Comparison of ENCODE assay signal across 26 cellular contexts in genomic region chr16:27698746-27699145, GRCh38.
"Had no signal": no experiment of that assay in that cellular context is flagged by ENCODE, and none has a peak within 500 bp of the region (broad histone marks: within the 10 kb centered on the region; RNA-seq: fewer than 3 reads in every experiment).

No MANE protein-coding gene starts in this region.

- H3K4me1 ChIP-seq: lower lobe of right lung, parathyroid adenoma, right lobe of liver, vagina had no signal

- H3K4me3 ChIP-seq: heart right ventricle, hepatocyte, lower lobe of right lung, neural progenitor cell, right atrium auricular region, right lobe of liver, smooth muscle cell, tibial nerve, vagina had no signal

- H3K9me3 Mint-ChIP-seq: natural killer cell; nephron progenitor cell; neural progenitor cell; stimulated activated naive CD8-positive, alpha-beta T cell treated with anti-CD3 and anti-CD28 coated beads, Interleukin-15, Interleukin-2, amounts not matched to agents 100 ng/mL and 50 ng/mL, for 24 hours; type B pancreatic cell had no signal

- H3K36me3 Mint-ChIP-seq: natural killer cell had no signal

- H3K9me3 ChIP-seq: lower lobe of right lung, neutrophil, right atrium auricular region, right lobe of liver, tibial nerve, vagina had no signal

- H3K27ac ChIP-seq: heart right ventricle, hepatocyte, lower lobe of right lung, neural progenitor cell, neutrophil, parathyroid adenoma, right atrium auricular region, right lobe of liver, tibial nerve, vagina had no signal

- H3K27me3 Mint-ChIP-seq: naive B cell; progenitor cell of endocrine pancreas; stimulated activated naive CD8-positive, alpha-beta T cell treated with anti-CD3 and anti-CD28 coated beads, Interleukin-15, Interleukin-2, amounts not matched to agents 100 ng/mL and 50 ng/mL, for 24 hours; type B pancreatic cell had no signal

- H3K9ac ChIP-seq: neural progenitor cell, parathyroid adenoma had no signal

- H3K27me3 ChIP-seq: heart right ventricle, hepatocyte, neural progenitor cell, neutrophil, right atrium auricular region, right lobe of liver, tibial nerve, vagina had no signal

- DNase-seq: heart right ventricle; kidney glomerular epithelial cell; left cardiac atrium; lower lobe of right lung; mammary epithelial cell; mesenchymal stem cell; naive B cell; natural killer cell; occipital lobe; right lobe of liver; stimulated activated CD4-positive, alpha-beta T cell treated with anti-CD3 and anti-CD28 coated beads, Interleukin-12 subunit alpha, Interleukin-12 subunit beta, amount 100 ng/mL, for 4 hours; stimulated activated CD4-positive, alpha-beta T cell treated with anti-CD3 and anti-CD28 coated beads, Interleukin-4, amount 100 ng/mL, for 1 hour; stimulated activated naive CD4-positive, alpha-beta T cell had no signal

- H3K27ac Mint-ChIP-seq: mesothelial cell of epicardium; natural killer cell; nephron progenitor cell; neural progenitor cell; progenitor cell of endocrine pancreas; stimulated activated naive CD8-positive, alpha-beta T cell treated with anti-CD3 and anti-CD28 coated beads, Interleukin-15, Interleukin-2, amounts not matched to agents 100 ng/mL and 50 ng/mL, for 24 hours; type B pancreatic cell had no signal

- H3K4me1 Mint-ChIP-seq: naive B cell, natural killer cell had no signal

- H3K4me3 Mint-ChIP-seq: mesothelial cell of epicardium; naive B cell; natural killer cell; nephron progenitor cell; neural progenitor cell; stimulated activated naive CD8-positive, alpha-beta T cell treated with anti-CD3 and anti-CD28 coated beads, Interleukin-15, Interleukin-2, amounts not matched to agents 100 ng/mL and 50 ng/mL, for 24 hours; type B pancreatic cell had no signal

- H3K36me3 ChIP-seq: neural progenitor cell, right lobe of liver had no signal
